ENCODE assay signal across 8 cellular contexts in the genomic region with DNA sequence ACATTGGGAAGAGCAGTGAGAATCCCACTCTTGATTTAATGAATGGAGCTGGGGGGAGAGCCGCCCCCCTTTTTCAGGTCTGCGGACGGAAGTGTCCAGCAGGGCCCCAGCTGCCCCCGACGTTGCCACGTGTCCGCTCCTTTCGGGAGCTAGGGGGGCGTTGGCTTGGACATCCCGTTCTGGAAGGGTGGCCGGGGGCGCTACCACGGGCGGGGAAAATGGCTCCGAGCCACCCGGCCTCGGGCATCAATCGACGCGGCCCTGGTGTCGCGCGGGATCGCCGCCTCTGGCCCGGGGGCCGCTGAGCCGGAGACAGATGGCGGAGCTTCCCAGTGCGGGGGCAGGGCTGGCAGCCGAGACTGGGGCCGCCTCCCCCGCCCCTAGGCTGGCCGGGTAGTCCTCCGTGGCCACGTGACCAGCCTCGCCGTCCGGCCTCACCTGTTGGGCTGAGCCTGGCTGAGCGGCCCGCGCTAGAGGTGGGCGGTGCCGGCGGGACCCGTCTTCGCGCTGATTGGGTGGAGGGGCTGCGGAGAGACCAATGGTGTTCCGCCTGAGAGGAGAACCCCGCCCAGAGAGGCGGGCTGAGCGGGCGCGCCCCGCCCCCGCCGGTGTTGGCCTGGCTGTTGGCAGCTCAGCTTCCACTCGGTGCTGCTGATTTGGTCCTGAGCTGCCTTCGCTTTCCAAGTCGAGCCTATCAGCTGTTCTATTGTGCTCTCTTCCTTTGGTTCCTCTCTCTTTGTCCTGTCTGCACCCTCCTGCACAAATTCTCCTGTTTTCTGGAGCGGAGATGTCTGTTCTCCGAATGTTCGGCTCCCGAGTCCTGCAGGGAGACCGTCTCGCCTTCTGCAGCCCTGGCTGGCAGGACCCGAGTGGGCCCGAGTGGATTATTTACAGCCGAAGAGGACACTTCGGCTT. TPM values are rescaled to one million over a fixed set of nuclear protein-coding genes. Genes with fewer than 3 reads are reported as not detected.
DNase-seq lines count a peak whose midpoint lies in the region; ATAC-seq and TF ChIP-seq lines count a peak whose summit lies in the region.

No MANE protein-coding gene starts in this region.

- no peaks in the 10 kb centered on the region for H3K27me3 Mint-ChIP-seq in activated naive CD8-positive, alpha-beta T cell treated with anti-CD3 and anti-CD28 coated beads for 36 hours

- peaks cover 53% of the 10 kb centered on the region for H3K4me1 Mint-ChIP-seq in activated naive CD8-positive, alpha-beta T cell treated with anti-CD3 and anti-CD28 coated beads for 36 hours

- peak; percentile 99 for ATAC-seq in HG03442 (IDR thresholded peaks at IDR 0.05; ENCODE audit: unreplicated experiment)

- CTCF ChIA-PET in SK-N-SH (lab: Yijun Ruan, JAX): no interaction called here

- H3K79me2 ChIP-seq in SK-N-SH (ENCODE audit: insufficient read depth): peaks cover 21% of the 10 kb centered on the region

- H3K9ac ChIP-seq in SK-N-SH (peak overlapping the region; percentile 45; the same call in 1 of the 2 replicates), stomach smooth muscle (ENCODE audit: low read length in 2 of 2) (peak overlapping the region; percentile 12 to 51)

- TF ChIP-seq CTCF in GM12864 (IDR thresholded peaks at IDR 0.05; ENCODE audit: low read depth, low read length, missing control alignments) (no peak), SK-N-SH (IDR thresholded peaks at IDR 0.05) (no peak)

- H3K27ac ChIP-seq in SK-N-SH (ENCODE audit: low read depth in 2 of 2, low read length in 1 of 2) (peak overlapping the region in 1 of 2 experiments; percentile 86; a peak in 1 of 4 replicates), stomach smooth muscle (ENCODE audit: low read length) (no peak overlapping the region)

- TF ChIP-seq RAD21 in SK-N-SH (IDR thresholded peaks at IDR 0.05; ENCODE audit: low read length): no peak

- H3K36me3 ChIP-seq in SK-N-SH (replicated peaks in 1 of 2; ENCODE audit: control insufficient read depth in 1 of 2, insufficient read depth in 2 of 2, low read length in 1 of 2) (no peaks in the 10 kb centered on the region), stomach smooth muscle (ENCODE audit: control insufficient read depth in 2 of 2, insufficient read depth in 2 of 2, low read length in 2 of 2) (no peaks in the 10 kb centered on the region)

- H3K4me2 ChIP-seq in SK-N-SH: peak overlapping the region; percentile 86

- H3K9me3 ChIP-seq in SK-N-SH (no peaks in the 10 kb centered on the region), stomach smooth muscle (ENCODE audit: control insufficient read depth in 2 of 2, low read length in 2 of 2) (peaks cover 0 to 2% of the 10 kb centered on the region in 2 donors)

- no peak for TF ChIP-seq EP300 in SK-N-SH (IDR thresholded peaks at IDR 0.05; ENCODE audit: borderline replicate concordance in 1 of 2, low read depth in 1 of 2, low read length in 1 of 2)

- H3K4me3 ChIP-seq in GM12864 (ENCODE audit: low read depth, low read length): peak overlapping the region; percentile 52
- H3K4me3 ChIP-seq in SK-N-SH (ENCODE audit: low read depth in 2 of 2, low read length in 1 of 2): peak overlapping the region; percentile 50 to 63
- peak overlapping the region; percentile 68 to 78 for H3K4me3 ChIP-seq in stomach smooth muscle (ENCODE audit: low read length in 2 of 2)

- DNase-seq in GM12864 (ENCODE audit: low read depth): peak; percentile 58
- peak; percentile 93 for DNase-seq in SK-N-SH
- DNase-seq in activated naive CD8-positive, alpha-beta T cell treated with anti-CD3 and anti-CD28 coated beads for 36 hours: peak; percentile 96
- peak; percentile 27 to 85 (median 72) for DNase-seq in head of caudate nucleus
- DNase-seq in nucleus accumbens (lab: John Stamatoyannopoulos, UW): peak in 47 of 56 donors; percentile 9 to 79 (median 48)
- DNase-seq in LoVo (ENCODE audit: low spot score): no peak

- H3K36me3 Mint-ChIP-seq in activated naive CD8-positive, alpha-beta T cell treated with anti-CD3 and anti-CD28 coated beads for 36 hours: peaks cover 14% of the 10 kb centered on the region

- H3K27me3 ChIP-seq in SK-N-SH (ENCODE audit: insufficient read depth) (no peaks in the 10 kb centered on the region; the same call in 1 of the 2 replicates), stomach smooth muscle (ENCODE audit: control insufficient read depth in 1 of 2, insufficient read depth in 2 of 2, low read length in 2 of 2) (peaks cover 26 to 51% of the 10 kb centered on the region in 2 donors)

- POLR2A ChIA-PET in SK-N-SH (lab: Yijun Ruan, JAX): no interaction called here

- no peaks in the 10 kb centered on the region for H3K9me2 ChIP-seq in SK-N-SH

- H3K27ac Mint-ChIP-seq in activated naive CD8-positive, alpha-beta T cell treated with anti-CD3 and anti-CD28 coated beads for 36 hours: peak overlapping the region; percentile 80

- no peaks in the 10 kb centered on the region for H3K9me3 Mint-ChIP-seq in activated naive CD8-positive, alpha-beta T cell treated with anti-CD3 and anti-CD28 coated beads for 36 hours

- H4K20me1 ChIP-seq in SK-N-SH (ENCODE audit: insufficient read depth): no peaks in the 10 kb centered on the region

- H3F3A ChIP-seq in SK-N-SH (replicated peaks; ENCODE audit: insufficient read depth): peaks cover 22% of the 10 kb centered on the region

- H3K4me3 Mint-ChIP-seq in activated naive CD8-positive, alpha-beta T cell treated with anti-CD3 and anti-CD28 coated beads for 36 hours: peak overlapping the region; percentile 74

- WGBS in SK-N-SH (ENCODE audit: low lambda C conversion rate): 10% methylated on average over 29 of the region's 71 CpGs

- H2AFZ ChIP-seq in SK-N-SH (ENCODE audit: low read depth): peak overlapping the region; percentile 86

- H3K4me1 ChIP-seq in SK-N-SH (ENCODE audit: control insufficient read depth in 1 of 2, insufficient read depth in 2 of 2, low read depth in 1 of 2, low read length in 1 of 2): peaks cover 0 to 12% of the 10 kb centered on the region in 2 experiments; a peak in 1 of 4 replicates
- peaks cover 13% of the 10 kb centered on the region for H3K4me1 ChIP-seq in stomach smooth muscle (ENCODE audit: control insufficient read depth, insufficient read depth, low read length)

- intact Hi-C loops in head of caudate nucleus (cut with DNase I): no loop called here

TF ChIP-seq in SK-N-SH, 30 proteins besides CTCF, POLR2A, EP300 and RAD21:
- TF ChIP-seq SIN3A (IDR thresholded peaks at IDR 0.05; ENCODE audit: borderline replicate concordance, low read depth, low read length): 0 out of 2 replicates have a peak, but pooled peaks have one; percentile 11
- TF ChIP-seq, protein P1, sequence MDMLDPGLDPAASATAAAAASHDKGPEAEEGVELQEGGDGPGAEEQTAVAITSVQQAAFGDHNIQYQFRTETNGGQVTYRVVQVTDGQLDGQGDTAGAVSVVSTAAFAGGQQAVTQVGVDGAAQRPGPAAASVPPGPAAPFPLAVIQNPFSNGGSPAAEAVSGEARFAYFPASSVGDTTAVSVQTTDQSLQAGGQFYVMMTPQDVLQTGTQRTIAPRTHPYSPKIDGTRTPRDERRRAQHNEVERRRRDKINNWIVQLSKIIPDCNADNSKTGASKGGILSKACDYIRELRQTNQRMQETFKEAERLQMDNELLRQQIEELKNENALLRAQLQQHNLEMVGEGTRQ (IDR thresholded peaks at IDR 0.05; ENCODE audit: borderline replicate concordance, low read depth, low read length): no peak
- TF ChIP-seq, protein P2, sequence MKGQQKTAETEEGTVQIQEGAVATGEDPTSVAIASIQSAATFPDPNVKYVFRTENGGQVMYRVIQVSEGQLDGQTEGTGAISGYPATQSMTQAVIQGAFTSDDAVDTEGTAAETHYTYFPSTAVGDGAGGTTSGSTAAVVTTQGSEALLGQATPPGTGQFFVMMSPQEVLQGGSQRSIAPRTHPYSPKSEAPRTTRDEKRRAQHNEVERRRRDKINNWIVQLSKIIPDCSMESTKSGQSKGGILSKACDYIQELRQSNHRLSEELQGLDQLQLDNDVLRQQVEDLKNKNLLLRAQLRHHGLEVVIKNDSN (IDR thresholded peaks at IDR 0.05; ENCODE audit: borderline replicate concordance, low read depth): peak; percentile 90
- TF ChIP-seq, protein P3, sequence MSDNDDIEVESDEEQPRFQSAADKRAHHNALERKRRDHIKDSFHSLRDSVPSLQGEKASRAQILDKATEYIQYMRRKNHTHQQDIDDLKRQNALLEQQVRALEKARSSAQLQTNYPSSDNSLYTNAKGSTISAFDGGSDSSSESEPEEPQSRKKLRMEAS (IDR thresholded peaks at IDR 0.05; ENCODE audit: low read depth): peak; percentile 70; the same call in 1 of the 2 replicates
- TF ChIP-seq RCOR1 (IDR thresholded peaks at IDR 0.05; ENCODE audit: low read length): no peak

RNA-seq across cellular contexts. Expression of a gene that starts 8.3 kb away (rescaled TPM):
- polyA plus RNA-seq in SK-N-SH (2012; rRNA removed): 0.55 and 0.67 TPM in 2 replicates
- polyA plus RNA-seq in SK-N-SH (2012; cell fraction: cytosol; rRNA removed): 0.55 and 0.71 TPM in 2 replicates
- 0.76 and 0.85 TPM in 2 replicates for polyA plus RNA-seq in SK-N-SH (2012; cell fraction: nucleus; rRNA removed)
- 1 to 10 TPM; 5.8 to 5.9 TPM for total RNA-seq in activated naive CD8-positive, alpha-beta T cell treated with anti-CD3 and anti-CD28 coated beads for 36 hours
